15 cellular contexts compared by ENCODE assay signal in genomic region chr2:7061921-7062320, GRCh38.
DNase-seq lines count a peak whose midpoint lies in the region; ATAC-seq and TF ChIP-seq lines count a peak whose summit lies in the region.
"Had no signal": no experiment of that assay in that cellular context is flagged by ENCODE, and none has a peak within 500 bp of the region (broad histone marks: within the 10 kb centered on the region; RNA-seq: fewer than 3 reads in every experiment).

No MANE protein-coding gene starts in this region.

- H3K27me3 ChIP-seq in BE2C (no peaks in the 10 kb centered on the region), ascending aorta (no peaks in the 10 kb centered on the region), mesenchymal stem cell (ENCODE audit: control insufficient read depth in 1 of 2, insufficient read depth in 1 of 2, low read length in 2 of 2) (peaks cover 0 to 3% of the 10 kb centered on the region in 2 experiments), thoracic aorta (replicated peaks; ENCODE audit: insufficient read depth) (no peaks in the 10 kb centered on the region)
- H3K27me3 ChIP-seq: BLaER1 had no signal

- H2AFZ ChIP-seq in mesenchymal stem cell (ENCODE audit: low read depth, low read length) = no peak overlapping the region
- H2AFZ ChIP-seq: GM23248 had no signal

- no peak overlapping the region for H2AK5ac ChIP-seq in mesenchymal stem cell (ENCODE audit: low read length, severe bottlenecking)

- H4K8ac ChIP-seq in mesenchymal stem cell (ENCODE audit: low read length) = no peak overlapping the region

- H3K23ac ChIP-seq in mesenchymal stem cell (ENCODE audit: low read length in 2 of 2) = no peak overlapping the region

- peak overlapping the region; percentile 27 for H3K4me3 ChIP-seq in BE2C (ENCODE audit: low read depth, low read length)
- H3K4me3 ChIP-seq in ascending aorta = no peak overlapping the region
- H3K4me3 ChIP-seq in mesenchymal stem cell (ENCODE audit: insufficient read depth in 1 of 2, low read depth in 1 of 2, low read length in 2 of 2) = peak overlapping the region in 1 of 2 experiments; percentile 14
- H3K4me3 ChIP-seq in thoracic aorta = no peak overlapping the region
- H3K4me3 ChIP-seq: BLaER1, GM23248 had no signal

- ATAC-seq in thoracic aorta (ENCODE audit: insufficient number of reproducible peaks, low FRiP score, low read depth) = no peak
- ATAC-seq in HG03025 (IDR thresholded peaks at IDR 0.05; ENCODE audit: low FRiP score, unreplicated experiment) = no peak
- no peak for ATAC-seq in GM18909 (IDR thresholded peaks at IDR 0.05; ENCODE audit: poor library complexity, unreplicated experiment)
- no peak for ATAC-seq in GM21526 (IDR thresholded peaks at IDR 0.05; ENCODE audit: low FRiP score, unreplicated experiment)
- ATAC-seq: HCT116 had no signal

- H3K18ac ChIP-seq in mesenchymal stem cell (ENCODE audit: low read depth in 1 of 2, low read length in 2 of 2) = no peak overlapping the region

- no peaks in the 10 kb centered on the region for H3K9me3 ChIP-seq in BE2C
- no peaks in the 10 kb centered on the region for H3K9me3 ChIP-seq in ascending aorta
- H3K9me3 ChIP-seq in mesenchymal stem cell (ENCODE audit: control insufficient read depth, low read length) = peaks cover 3% of the 10 kb centered on the region
- H3K9me3 ChIP-seq in thoracic aorta = no peaks in the 10 kb centered on the region
- H3K9me3 ChIP-seq: Caco-2 had no signal

- TF ChIP-seq CTCF in BE2C (IDR thresholded peaks at IDR 0.05; ENCODE audit: low read depth, low read length) = no peak
- no peak for TF ChIP-seq CTCF in ascending aorta (IDR thresholded peaks at IDR 0.05)
- TF ChIP-seq CTCF in thoracic aorta (IDR thresholded peaks at IDR 0.05) = no peak

- no peak overlapping the region for H4K91ac ChIP-seq in mesenchymal stem cell (ENCODE audit: low read length)

- no peaks in the 10 kb centered on the region for H3K79me1 ChIP-seq in mesenchymal stem cell (replicated peaks; ENCODE audit: low read length, poor library complexity, severe bottlenecking)

- intact Hi-C loops in ascending aorta (cut with DNase I) = no loop called here

- no peak overlapping the region for H3K4me2 ChIP-seq in mesenchymal stem cell (ENCODE audit: low read length, poor library complexity, severe bottlenecking)
- H3K4me2 ChIP-seq: BLaER1 had no signal

- H3K4ac ChIP-seq in mesenchymal stem cell (ENCODE audit: low read depth in 1 of 2, low read length in 2 of 2) = no peak overlapping the region

- no peak overlapping the region for H3K14ac ChIP-seq in mesenchymal stem cell (ENCODE audit: low read length in 2 of 2)

- H3K27ac ChIP-seq in ascending aorta (peak overlapping the region; percentile 63 to 65), mesenchymal stem cell (ENCODE audit: low read length, poor library complexity, severe bottlenecking) (no peak overlapping the region), thoracic aorta (peak overlapping the region; percentile 35 to 68)
- H3K27ac ChIP-seq: 22Rv1, BLaER1, GM23248 had no signal

- no peak overlapping the region for H2BK120ac ChIP-seq in mesenchymal stem cell (ENCODE audit: low read depth, low read length)

- H3K9ac ChIP-seq in mesenchymal stem cell (ENCODE audit: low read length) = peak overlapping the region; percentile 4
- H3K9ac ChIP-seq: BLaER1, GM23248 had no signal

- WGBS in mesenchymal stem cell = 95% methylated on average over 3 of the region's 3 CpGs

- no peak overlapping the region for H2BK12ac ChIP-seq in mesenchymal stem cell (ENCODE audit: low read length in 2 of 2)

- peak; percentile 76 for DNase-seq in BE2C
- DNase-seq in ascending aorta (ENCODE audit: low spot score in 2 of 2) = no peak
- no peak for DNase-seq in mesenchymal stem cell
- DNase-seq in thoracic aorta (ENCODE audit: low spot score) = no peak
- DNase-seq in NCI-H1417 (lab: John Stamatoyannopoulos, UW) = no peak
- DNase-seq: Caco-2; CD8-positive, alpha-beta memory T cell; DMS53; GM23248 had no signal

- no peak overlapping the region for H2BK15ac ChIP-seq in mesenchymal stem cell (ENCODE audit: low read depth, poor library complexity, severe bottlenecking)

- 0 out of 2 replicates have a peak, but pooled peaks cover 4% of the 10 kb centered on the region for H3K36me3 ChIP-seq in BE2C
- no peaks in the 10 kb centered on the region for H3K36me3 ChIP-seq in ascending aorta
- H3K36me3 ChIP-seq in mesenchymal stem cell (ENCODE audit: control insufficient read depth in 1 of 2, insufficient read depth in 2 of 2, low read depth in 1 of 2, low read length in 2 of 2) = no peaks in the 10 kb centered on the region
- no peaks in the 10 kb centered on the region for H3K36me3 ChIP-seq in thoracic aorta
- H3K36me3 ChIP-seq: BLaER1 had no signal

- no peak overlapping the region for H2BK5ac ChIP-seq in mesenchymal stem cell (ENCODE audit: low read depth, low read length, poor library complexity, severe bottlenecking)

- H3K4me1 ChIP-seq in BE2C (peaks cover 42% of the 10 kb centered on the region), ascending aorta (peaks cover 3 to 22% of the 10 kb centered on the region in 2 donors), mesenchymal stem cell (ENCODE audit: control insufficient read depth, insufficient read depth, low read depth, low read length) (no peaks in the 10 kb centered on the region), thoracic aorta (ENCODE audit: control insufficient read depth in 1 of 2, low read depth in 2 of 2) (peaks cover 25 to 62% of the 10 kb centered on the region in 2 donors)
- H3K4me1 ChIP-seq: Caco-2 had no signal
